Comparison of ENCODE assay signal across 18 cellular contexts in genomic region chr6:139386404-139386803, GRCh38.
"Had no signal": no experiment of that assay in that cellular context is flagged by ENCODE, and none has a peak within 500 bp of the region (broad histone marks: within the 10 kb centered on the region; RNA-seq: fewer than 3 reads in every experiment).

No MANE protein-coding gene starts in this region.

- H3K4me3 ChIP-seq: ovary, psoas muscle, sigmoid colon, thoracic aorta, tibial nerve, vagina had no signal

- H3K9me3 Mint-ChIP-seq: effector memory CD8-positive, alpha-beta T cell; immature natural killer cell; natural killer cell; stimulated activated naive CD8-positive, alpha-beta T cell treated with anti-CD3 and anti-CD28 coated beads, Interleukin-15, Interleukin-2, amounts not matched to agents 100 ng/mL and 50 ng/mL, for 24 hours had no signal

- H3K27ac ChIP-seq: ovary, psoas muscle, sigmoid colon, thoracic aorta, tibial nerve, vagina had no signal

- H3K27me3 ChIP-seq: sigmoid colon, tibial nerve, vagina had no signal

- H3K4me1 ChIP-seq: sigmoid colon, vagina had no signal

- H3K4me1 Mint-ChIP-seq: immature natural killer cell; natural killer cell; stimulated activated naive B cell treated with anti-CD40 and anti-IgM and Interleukin-4, amounts not matched to agents 10 μg/mL and 1 μg/mL and 100 μg/mL, for 72 hours had no signal

- H3K9me3 ChIP-seq: ovary, psoas muscle, sigmoid colon, thoracic aorta, vagina had no signal

- H3K36me3 Mint-ChIP-seq: natural killer cell; stimulated activated naive B cell treated with anti-CD40 and anti-IgM and Interleukin-4, amounts not matched to agents 10 μg/mL and 1 μg/mL and 100 μg/mL, for 72 hours had no signal

- H3K4me3 Mint-ChIP-seq: effector memory CD8-positive, alpha-beta T cell; immature natural killer cell; natural killer cell; stimulated activated naive B cell treated with anti-CD40 and anti-IgM and Interleukin-4, amounts not matched to agents 10 μg/mL and 1 μg/mL and 100 μg/mL, for 72 hours; stimulated activated naive CD8-positive, alpha-beta T cell treated with anti-CD3 and anti-CD28 coated beads, Interleukin-15, Interleukin-2, amounts not matched to agents 100 ng/mL and 50 ng/mL, for 24 hours had no signal

- H3K27ac Mint-ChIP-seq: effector memory CD8-positive, alpha-beta T cell; immature natural killer cell; natural killer cell; stimulated activated naive B cell treated with anti-CD40 and anti-IgM and Interleukin-4, amounts not matched to agents 10 μg/mL and 1 μg/mL and 100 μg/mL, for 72 hours; stimulated activated naive CD8-positive, alpha-beta T cell treated with anti-CD3 and anti-CD28 coated beads, Interleukin-15, Interleukin-2, amounts not matched to agents 100 ng/mL and 50 ng/mL, for 24 hours had no signal

- H3K36me3 ChIP-seq: ovary, sigmoid colon, thoracic aorta, tibial nerve, vagina had no signal

- DNase-seq: cortex of kidney; effector memory CD8-positive, alpha-beta T cell; erythroblast; hypothalamus; immature natural killer cell; natural killer cell; occipital lobe; ovary; posterior cingulate gyrus; psoas muscle; right cardiac atrium; sigmoid colon; stimulated activated CD4-positive, alpha-beta T cell treated with anti-CD3 and anti-CD28 coated beads, Interleukin-4, amount 100 ng/mL, for 4 hours; stimulated activated naive B cell treated with anti-CD40 and anti-IgM and Interleukin-4, amounts not matched to agents 10 μg/mL and 1 μg/mL and 100 μg/mL, for 72 hours had no signal

- H3K27me3 Mint-ChIP-seq: stimulated activated naive B cell treated with anti-CD40 and anti-IgM and Interleukin-4, amounts not matched to agents 10 μg/mL and 1 μg/mL and 100 μg/mL, for 72 hours had no signal

- ATAC-seq: effector memory CD8-positive, alpha-beta T cell; natural killer cell; right cardiac atrium; stimulated activated naive B cell treated with anti-CD40 and anti-IgM and Interleukin-4, amounts not matched to agents 10 μg/mL and 1 μg/mL and 100 μg/mL, for 72 hours had no signal
